25 cellular contexts compared by ENCODE assay signal in the genomic region with DNA sequence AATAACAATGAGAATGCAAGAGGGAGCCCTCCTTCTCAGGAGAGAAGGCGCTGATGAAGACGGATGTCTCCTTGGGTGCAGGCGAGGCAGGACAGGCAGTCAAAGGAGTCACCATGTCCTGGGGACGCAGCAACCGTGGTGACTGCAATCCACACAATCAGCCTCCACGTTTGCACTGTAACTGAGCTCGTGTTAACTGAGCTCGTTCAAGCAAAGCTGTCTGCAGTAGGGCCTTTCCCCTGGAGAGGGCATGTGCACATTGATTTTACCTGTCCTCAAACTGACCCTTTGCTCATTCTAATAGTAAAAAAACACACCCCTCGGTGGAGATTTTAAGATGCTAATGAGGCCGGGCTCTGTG. TPM values are rescaled to one million over a fixed set of nuclear protein-coding genes. Genes with fewer than 3 reads are reported as not detected.
A peak's percentile ranks its signal among the peaks of the same experiment; 100 is the strongest.
DNase-seq lines count a peak whose midpoint lies in the region; ATAC-seq, FAIRE-seq and TF ChIP-seq lines count a peak whose summit lies in the region.
"Had no signal": no experiment of that assay in that cellular context is flagged by ENCODE, and none has a peak within 500 bp of the region (broad histone marks: within the 10 kb centered on the region; RNA-seq: fewer than 3 reads in every experiment).

No MANE protein-coding gene starts in this region.

- peak; percentile 66 for ATAC-seq in GM12878
- ATAC-seq in HG03108 (IDR thresholded peaks at IDR 0.05; ENCODE audit: unreplicated experiment) = no peak
- no peak for ATAC-seq in GM21576 (IDR thresholded peaks at IDR 0.05; ENCODE audit: unreplicated experiment)
- ATAC-seq: activated T-cell treated with anti-CD3 and anti-CD28 coated beads, Interleukin-2, amount 50 U/mL, for 4 hours had no signal

- peaks cover 3% of the 10 kb centered on the region; the same call in 1 of the 2 replicates for H3K4me1 ChIP-seq in H9 (ENCODE audit: insufficient read depth, low read length)
- no peaks in the 10 kb centered on the region for H3K4me1 ChIP-seq in GM12878 (ENCODE audit: control insufficient read depth, insufficient read depth, low read length)
- peaks cover 0 to 16% (median 15%) of the 10 kb centered on the region in 4 donors for H3K4me1 ChIP-seq in sigmoid colon

- CTCF ChIA-PET in GM12878 (lab: Yijun Ruan, JAX) = interaction anchor here (0.7 to 2.0 kb wide), 7 partner anchors 8 to 801 kb away, joined by 3 to 6 read pairs (median 4); no protein-coding TSS in a partner anchor

- POLR2A ChIA-PET in GM12878 (lab: Charles Lee) = no interaction called here

- no peak overlapping the region for H3K23ac ChIP-seq in H9 (ENCODE audit: insufficient read length, low read depth, low read length)

- H2BK20ac ChIP-seq in H9 (ENCODE audit: low read depth, low read length, poor library complexity, severe bottlenecking) = no peak overlapping the region

- intact Hi-C loops in GM12878 (cut with micrococcal nuclease; ENCODE audit: unreplicated experiment) (no loop called here), sigmoid colon (cut with DNase I) (loop anchor here (10.0 kb wide), 1 partner anchor 321 kb away; a partner anchor contains a TSS)

- peak; percentile 35 for DNase-seq in DMS53 (lab: John Stamatoyannopoulos, UW)
- no peak for DNase-seq in DMS53 treated with DMSO at 0.1 percent for 48 hours (lab: John Stamatoyannopoulos, UW; ENCODE audit: unreplicated experiment)
- no peak for DNase-seq in H9
- no peak for DNase-seq in GM12878 (ENCODE audit: low read depth, low spot score)
- DNase-seq in sigmoid colon = peak; percentile 36
- no peak for DNase-seq in erythroblast (lab: John Stamatoyannopoulos, UW)
- DNase-seq: activated CD4-positive, alpha-beta T cell treated with anti-CD3 and anti-CD28 coated beads, Interleukin-2, amount 50 U/mL, for 4 hours; activated T-cell treated with anti-CD3 and anti-CD28 coated beads, Interleukin-2, amount 50 U/mL, for 4 hours; BE2C; KG1; NCI-H2227 treated with DMSO at 0.1 percent for 48 hours; SHP77 treated with DMSO at 0.1 percent for 48 hours; stimulated activated CD4-positive, alpha-beta T cell treated with anti-CD3 and anti-CD28 coated beads, Interleukin-4, amount 100 ng/mL, for 24 hours had no signal

- H3K4me2 ChIP-seq in H9 (ENCODE audit: insufficient read depth, insufficient read length, low read length) (peak overlapping the region; percentile 7), GM12878 (ENCODE audit: control insufficient read depth, insufficient read depth) (no peak overlapping the region)
- H3K4me2 ChIP-seq: hepatocyte, smooth muscle cell had no signal

- H3K9me3 ChIP-seq in H9 (ENCODE audit: control insufficient read depth, low read depth, low read length) (no peaks in the 10 kb centered on the region), GM12878 (replicated peaks; ENCODE audit: control insufficient read depth, insufficient read depth, low read length) (no peaks in the 10 kb centered on the region), sigmoid colon (no peaks in the 10 kb centered on the region)
- H3K9me3 ChIP-seq: BE2C, suprapubic skin had no signal

- TF ChIP-seq POLR2A in GM12878 (IDR thresholded peaks at IDR 0.05; ENCODE audit: low read depth, low read length) (no peak), sigmoid colon (IDR thresholded peaks at IDR 0.05) (no peak), erythroblast (IDR thresholded peaks at IDR 0.05; ENCODE audit: low read length) (no peak)

- H2BK15ac ChIP-seq in H9 (ENCODE audit: low read depth, low read length) = no peak overlapping the region

- H2BK12ac ChIP-seq in H9 (ENCODE audit: insufficient read length, low read depth, low read length) = no peak overlapping the region

- peaks cover 10 to 39% of the 10 kb centered on the region in 2 experiments for H3K4me1 Mint-ChIP-seq in H9
- H3K4me1 Mint-ChIP-seq: activated naive CD4-positive, alpha-beta T cell treated with anti-CD3 and anti-CD28 coated beads, Interleukin-2, amount 50 U/mL, for 24 hours had no signal

- H3K36me3 ChIP-seq in GM12878 (ENCODE audit: control insufficient read depth in 2 of 2, insufficient read depth in 2 of 2, low read length in 1 of 2) (no peaks in the 10 kb centered on the region; a peak in 1 of 4 replicates), sigmoid colon (no peaks in the 10 kb centered on the region)
- H3K36me3 ChIP-seq: BE2C, suprapubic skin had no signal

- TF ChIP-seq EP300 in GM12878 (IDR thresholded peaks at IDR 0.05; ENCODE audit: borderline replicate concordance in 1 of 2, control insufficient read depth in 1 of 2, low read depth in 2 of 2, low read length in 2 of 2) (no peak), sigmoid colon (IDR thresholded peaks at IDR 0.05) (no peak)

- no peak overlapping the region for H2BK5ac ChIP-seq in H9 (ENCODE audit: insufficient read length, low read length)

- no TSS peak for BruUV-seq in GM12878 (replicated peaks; lab: Mats Ljungman, UMichigan)

- H3K79me1 ChIP-seq in H9 (ENCODE audit: insufficient read depth, low read depth, low read length, poor library complexity, severe bottlenecking) = no peaks in the 10 kb centered on the region

- peak overlapping the region; percentile 8 for H3K18ac ChIP-seq in H9 (ENCODE audit: insufficient read length, low read depth, low read length)

- H3K4me3 Mint-ChIP-seq in H9 = peak overlapping the region in 1 of 2 experiments; percentile 36; a peak in 3 of 5 replicates
- H3K4me3 Mint-ChIP-seq: activated naive CD4-positive, alpha-beta T cell treated with anti-CD3 and anti-CD28 coated beads, Interleukin-2, amount 50 U/mL, for 24 hours; activated T-cell treated with anti-CD3 and anti-CD28 coated beads, Interleukin-2, amount 50 U/mL, for 4 hours; mesothelial cell of epicardium had no signal

- no peaks in the 10 kb centered on the region for H3K79me2 ChIP-seq in H9 (ENCODE audit: insufficient read depth, low read length)
- H3K79me2 ChIP-seq in GM12878 (ENCODE audit: control insufficient read depth, insufficient read depth, low read length) = no peaks in the 10 kb centered on the region
- H3K79me2 ChIP-seq: hepatocyte had no signal

- H2AFZ ChIP-seq in H9 (ENCODE audit: low read length) = no peak overlapping the region
- H2AFZ ChIP-seq in GM12878 (ENCODE audit: control insufficient read depth, low read depth, low read length) = no peak overlapping the region
- H2AFZ ChIP-seq: hepatocyte had no signal

- no peak overlapping the region for H2AK5ac ChIP-seq in H9 (ENCODE audit: insufficient read length, low read length)

- H3K27ac Mint-ChIP-seq in H9 = peak overlapping the region in 2 of 3 experiments; percentile 62 to 76; a peak in 4 of 7 replicates
- H3K27ac Mint-ChIP-seq: activated naive CD4-positive, alpha-beta T cell treated with anti-CD3 and anti-CD28 coated beads, Interleukin-2, amount 50 U/mL, for 24 hours; mesothelial cell of epicardium had no signal

- no peak overlapping the region for H4K8ac ChIP-seq in H9 (replicated peaks; ENCODE audit: insufficient read length, low read depth, low read length)

- H3K14ac ChIP-seq in H9 (ENCODE audit: insufficient read depth, low read length) = peak overlapping the region; percentile 59; the same call in 1 of the 2 replicates

- peaks cover 0 to 2% (median 0%) of the 10 kb centered on the region in 3 experiments; a peak in 1 of 7 replicates for H3K36me3 Mint-ChIP-seq in H9 (ENCODE audit: insufficient read depth in 1 of 3, low read depth in 3 of 3)
- H3K36me3 Mint-ChIP-seq: activated naive CD4-positive, alpha-beta T cell treated with anti-CD3 and anti-CD28 coated beads, Interleukin-2, amount 50 U/mL, for 24 hours; mesothelial cell of epicardium had no signal

- H3K9ac ChIP-seq in H9 (ENCODE audit: extremely low read depth, insufficient read length, low read length) (no peak overlapping the region), GM12878 (ENCODE audit: control insufficient read depth, insufficient read depth, low read length) (no peak overlapping the region)

- H3K27ac ChIP-seq in H9 (ENCODE audit: insufficient read length, low read depth, low read length) = no peak overlapping the region
- no peak overlapping the region for H3K27ac ChIP-seq in GM12878 (ENCODE audit: control insufficient read depth, insufficient read depth)
- H3K27ac ChIP-seq in sigmoid colon = no peak overlapping the region
- H3K27ac ChIP-seq: 22Rv1, hepatocyte, HL-60, suprapubic skin had no signal

- TF ChIP-seq CTCF in H9 (conservative IDR thresholded peaks at IDR 0.05) = no peak
- no peak for TF ChIP-seq CTCF in GM12878 (IDR thresholded peaks at IDR 0.05 in 2 of 3, conservative IDR thresholded peaks at IDR 0.05 in 1 of 3; ENCODE audit: control insufficient read depth in 2 of 3, extremely low read depth in 1 of 3, insufficient read depth in 1 of 3, low read depth in 3 of 3, low read length in 3 of 3)
- no peak for TF ChIP-seq CTCF in sigmoid colon (IDR thresholded peaks at IDR 0.05)

- no peak overlapping the region for H3K4ac ChIP-seq in H9 (ENCODE audit: low read depth, low read length)

- no peak overlapping the region for H3K4me3 ChIP-seq in GM12878
- no peak overlapping the region for H3K4me3 ChIP-seq in sigmoid colon
- H3K4me3 ChIP-seq: hepatocyte, smooth muscle cell, suprapubic skin had no signal

- RAD21 ChIA-PET in GM12878 (lab: Charles Lee; ENCODE audit: unreplicated experiment) = interaction anchor here (0.8 to 2.0 kb wide), 3 partner anchors 52 to 258 kb away, joined by 3 to 10 read pairs (median 3); no protein-coding TSS in a partner anchor

- H2BK120ac ChIP-seq in H9 (ENCODE audit: low read depth, low read length, poor library complexity, severe bottlenecking) = no peak overlapping the region

- peaks cover 2% of the 10 kb centered on the region for H3K23me2 ChIP-seq in H9 (ENCODE audit: insufficient read length, low read depth, low read length, poor library complexity, severe bottlenecking)

- H3T11ph ChIP-seq in H9 (ENCODE audit: low read length) = no peak overlapping the region

- FAIRE-seq in GM12878 (lab: Jason Lieb, UNC) = no peak
- FAIRE-seq: astrocyte, endometrium, keratinocyte had no signal

- WGBS in H9 (ENCODE audit: extremely low coverage, insufficient read length, low lambda C conversion rate) = no CpG with 5 or more reads among the region's 10 CpGs
- 5% methylated on average over 10 of the region's 10 CpGs for WGBS in GM12878 (ENCODE audit: insufficient coverage, insufficient replicate concordance, low lambda C conversion rate, missing lambda C conversion rate)
- WGBS in sigmoid colon, 2 donors = 58 to 63% methylated on average over 10 of the region's 10 CpGs

- H3K9me3 Mint-ChIP-seq in H9 = no peaks in the 10 kb centered on the region; a peak in 1 of 5 replicates
- H3K9me3 Mint-ChIP-seq: activated naive CD4-positive, alpha-beta T cell treated with anti-CD3 and anti-CD28 coated beads, Interleukin-2, amount 50 U/mL, for 24 hours; activated T-cell treated with anti-CD3 and anti-CD28 coated beads, Interleukin-2, amount 50 U/mL, for 4 hours; mesothelial cell of epicardium had no signal

- SMC1A ChIA-PET in GM12878 (lab: Charles Lee; ENCODE audit: uncharacterized antibody, unreplicated experiment) = interaction anchor here (1.3 kb wide), 1 partner anchor 259 kb away, joined by 3 read pairs; no protein-coding TSS in a partner anchor

- H3K27me3 Mint-ChIP-seq in H9 (ENCODE audit: low read depth) = peaks cover 3% of the 10 kb centered on the region; the same call in 1 of the 2 replicates
- H3K27me3 Mint-ChIP-seq: activated naive CD4-positive, alpha-beta T cell treated with anti-CD3 and anti-CD28 coated beads, Interleukin-2, amount 50 U/mL, for 24 hours had no signal

- in situ Hi-C loops in GM12878 (cut with MboI) = no loop called here

- no peak overlapping the region for H4K91ac ChIP-seq in H9 (ENCODE audit: insufficient read length, low read depth, low read length)

- TF ChIP-seq RAD21 in GM12878 (IDR thresholded peaks at IDR 0.05; ENCODE audit: insufficient read depth, low read depth, low read length) = no peak

- no peaks in the 10 kb centered on the region for H4K20me1 ChIP-seq in H9 (ENCODE audit: control insufficient read depth, insufficient read depth, insufficient read length)
- H4K20me1 ChIP-seq in GM12878 (ENCODE audit: control insufficient read depth, insufficient read depth) = no peaks in the 10 kb centered on the region

- no peak overlapping the region for H3K56ac ChIP-seq in H9 (ENCODE audit: insufficient read length, low read depth, low read length)

- H3K27me3 ChIP-seq in H9 (ENCODE audit: insufficient read depth, low read length) = no peaks in the 10 kb centered on the region
- no peaks in the 10 kb centered on the region; a peak in 1 of 4 replicates for H3K27me3 ChIP-seq in GM12878 (replicated peaks in 1 of 2; ENCODE audit: control insufficient read depth in 2 of 2, insufficient read depth in 2 of 2, low read length in 1 of 2)
- no peaks in the 10 kb centered on the region for H3K27me3 ChIP-seq in sigmoid colon
- H3K27me3 ChIP-seq: BE2C, hepatocyte had no signal

- no peak overlapping the region for H4K5ac ChIP-seq in H9 (ENCODE audit: insufficient read length, low read depth, low read length)

RNA-seq across cellular contexts. Expression of a gene that starts 2.8 kb away (rescaled TPM):
- total RNA-seq in H9 (2021) (5.3 TPM in 2 replicates), GM12878 (2014; rRNA removed) (0.06 TPM in 1 of 2 replicates, not detected in the other), GM12878 (2014; rRNA removed; fragmentation: Illumina TruSeq; extraction: Trizol) (not detected in 2 replicates), GM12878 (2021) (0.15 and 0.16 TPM in 2 replicates), sigmoid colon (1 to 10 TPM in 3 of 4 donors, under 1 TPM in 1; 0.49 to 3.0 (median 2.4) TPM)
- total RNA-seq in GM12878 (2013; cell fraction: nucleolus; rRNA removed) = 3.9 TPM in 2 replicates
- polyA plus RNA-seq in GM12878 (2011; ENCODE audit: low read depth) = not detected
- polyA plus RNA-seq in GM12878 (2011; rRNA removed) (0.07 and 0.14 TPM in 2 replicates), GM12878 (2014; fragmentation: Illumina TruSeq; extraction: Trizol) (0.03 TPM in 1 of 2 replicates, not detected in the other), GM12878 (2014; fragmentation: Nextera tagmentation; extraction: Ambion mirVana) (not detected), GM12878 (2014; rRNA removed) (0.03 TPM in 1 of 2 replicates, not detected in the other), GM12878 (2016; fragmentation: Nextera tagmentation; extraction: Ambion mirVana) (not detected), sigmoid colon (1 to 10 TPM in 1 of 3 donors, under 1 TPM in 1, not detected in 1; 0.60 to 2.1 TPM)
- 0.23 and 0.30 TPM in 2 replicates for polyA plus RNA-seq in GM12878 (2011; cell fraction: cytosol; rRNA removed)
- 1.0 and 1.4 TPM in 2 replicates for polyA plus RNA-seq in GM12878 (2011; cell fraction: nucleus; rRNA removed)
- 0.07 and 0.20 TPM in 2 replicates for polyA plus RNA-seq in GM12878 (2012)
- polyA minus RNA-seq in GM12878 (2011; rRNA and poly(A)+ RNA removed) = 0.31 TPM in 1 of 2 replicates, not detected in the other
- polyA minus RNA-seq in GM12878 (2011; cell fraction: cytosol; rRNA and poly(A)+ RNA removed) = not detected in 2 replicates
- 0.38 and 0.60 TPM in 2 replicates for polyA minus RNA-seq in GM12878 (2011; cell fraction: nucleus; rRNA and poly(A)+ RNA removed)

Comparison
In these comparisons a context has a peak if more than half of its experiments do, and no peak if none do; other contexts are left out.
1. DNase-seq: peak in DMS53 (single experiment) and sigmoid colon (single experiment); none in DMS53 treated with DMSO at 0.1 percent for 48 hours (single experiment), H9 (single experiment), GM12878 (single experiment) and erythroblast (0 of 2).